Comparison of ENCODE assay signal across 1 cellular context in the genomic region with DNA sequence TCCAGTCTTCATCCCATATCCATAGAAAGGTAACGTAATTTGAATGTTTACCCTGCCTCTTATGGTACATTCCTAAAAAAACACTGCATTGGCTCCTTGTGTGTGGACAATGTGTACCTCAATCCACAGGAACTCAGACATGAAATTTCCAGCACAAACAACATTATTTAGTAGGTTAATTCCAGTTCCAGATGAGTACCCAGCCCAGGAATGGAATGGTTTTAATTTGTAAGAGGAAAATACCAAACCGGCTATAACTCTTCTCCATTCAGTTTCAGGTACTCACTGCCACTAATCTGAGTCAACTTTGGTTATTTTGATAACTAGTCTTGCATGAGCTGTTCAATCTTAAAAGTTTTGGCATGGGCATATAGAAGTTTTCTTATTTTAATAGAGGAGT.
TF ChIP-seq lines count a peak whose summit lies in the region.

No MANE protein-coding gene starts in this region.

TF ChIP-seq in IMR-90, 13 proteins besides CTCF, POLR2A, EP300 and RAD21 (continued from another document):
- TF ChIP-seq, protein P1, sequence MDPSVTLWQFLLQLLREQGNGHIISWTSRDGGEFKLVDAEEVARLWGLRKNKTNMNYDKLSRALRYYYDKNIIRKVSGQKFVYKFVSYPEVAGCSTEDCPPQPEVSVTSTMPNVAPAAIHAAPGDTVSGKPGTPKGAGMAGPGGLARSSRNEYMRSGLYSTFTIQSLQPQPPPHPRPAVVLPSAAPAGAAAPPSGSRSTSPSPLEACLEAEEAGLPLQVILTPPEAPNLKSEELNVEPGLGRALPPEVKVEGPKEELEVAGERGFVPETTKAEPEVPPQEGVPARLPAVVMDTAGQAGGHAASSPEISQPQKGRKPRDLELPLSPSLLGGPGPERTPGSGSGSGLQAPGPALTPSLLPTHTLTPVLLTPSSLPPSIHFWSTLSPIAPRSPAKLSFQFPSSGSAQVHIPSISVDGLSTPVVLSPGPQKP (IDR thresholded peaks at IDR 0.05; ENCODE audit: borderline replicate concordance, low read depth, low read length), result no peak
- TF ChIP-seq BHLHE40 (IDR thresholded peaks at IDR 0.05; ENCODE audit: low read depth, low read length) (no peak), CEBPB (IDR thresholded peaks at IDR 0.05; ENCODE audit: low read depth, low read length) (no peak), MAFK (IDR thresholded peaks at IDR 0.05; ENCODE audit: low read depth, low read length) (no peak)
